Comparison of ENCODE assay signal across 15 cellular contexts in genomic region chr6:83824388-83824801, GRCh38. TPM values are rescaled to one million over a fixed set of nuclear protein-coding genes. Genes with fewer than 3 reads are reported as not detected.
DNase-seq lines count a peak whose midpoint lies in the region; ATAC-seq, FAIRE-seq and TF ChIP-seq lines count a peak whose summit lies in the region.
"Had no signal": no experiment of that assay in that cellular context is flagged by ENCODE, and none has a peak within 500 bp of the region (broad histone marks: within the 10 kb centered on the region; RNA-seq: fewer than 3 reads in every experiment).

No MANE protein-coding gene starts in this region.

- no peaks in the 10 kb centered on the region for H3K27me3 ChIP-seq in H1 (replicated peaks in 1 of 4; ENCODE audit: control insufficient read depth in 3 of 4, extremely low read depth in 1 of 4, insufficient read depth in 3 of 4, low read length in 3 of 4)
- H3K27me3 ChIP-seq in mesendoderm (ENCODE audit: insufficient read depth, low read length, poor library complexity) = no peaks in the 10 kb centered on the region
- H3K27me3 ChIP-seq: heart left ventricle had no signal

- no peaks in the 10 kb centered on the region for H3K36me3 ChIP-seq in H1 (ENCODE audit: control insufficient read depth in 2 of 4, insufficient read depth in 4 of 4, low read length in 3 of 4)
- H3K36me3 ChIP-seq in mesendoderm (ENCODE audit: control insufficient read depth, insufficient read depth, low read length) = no peaks in the 10 kb centered on the region
- H3K36me3 ChIP-seq: heart left ventricle had no signal

- H2AK5ac ChIP-seq in H1 (ENCODE audit: low read depth, low read length) (no peak overlapping the region), mesendoderm (ENCODE audit: low read length) (no peak overlapping the region)

- no peak overlapping the region for H2BK20ac ChIP-seq in H1 (ENCODE audit: low read length)

- no peaks in the 10 kb centered on the region for H3K79me1 ChIP-seq in H1 (ENCODE audit: low read depth, low read length)
- H3K79me1 ChIP-seq in mesendoderm (ENCODE audit: low read length) = no peaks in the 10 kb centered on the region

- TF ChIP-seq RAD21 in H1 (IDR thresholded peaks at IDR 0.05 in 1 of 2, conservative IDR thresholded peaks at IDR 0.05 in 1 of 2; ENCODE audit: low read depth in 2 of 2, low read length in 2 of 2) = no peak

- H3K14ac ChIP-seq in H1 (ENCODE audit: insufficient read length) = no peak overlapping the region

- H3K4me3 ChIP-seq in H1 (ENCODE audit: extremely low read depth in 1 of 4, insufficient read depth in 2 of 4, low read depth in 3 of 4, low read length in 4 of 4) = no peak overlapping the region
- H3K4me3 ChIP-seq in mesendoderm (ENCODE audit: low read length) = no peak overlapping the region
- H3K4me3 ChIP-seq: heart left ventricle had no signal

- POLR2A ChIA-PET in H1 (lab: Charles Lee; ENCODE audit: partially characterized antibody) = no interaction called here

- H2BK12ac ChIP-seq in H1 (ENCODE audit: low read depth, low read length) = no peak overlapping the region

- no peak overlapping the region for H3K56ac ChIP-seq in H1 (replicated peaks; ENCODE audit: insufficient read length, low read depth, low read length)
- H3K56ac ChIP-seq in mesendoderm (ENCODE audit: low read length) = no peak overlapping the region

- CTCF ChIA-PET in H1 (lab: Charles Lee; ENCODE audit: partially characterized antibody) = no interaction called here

- H2BK15ac ChIP-seq in H1 (ENCODE audit: low read length) = no peak overlapping the region
- no peak overlapping the region for H2BK15ac ChIP-seq in mesendoderm (replicated peaks; ENCODE audit: low read depth)

- H3K23me2 ChIP-seq in H1 (ENCODE audit: low read depth, low read length) = no peaks in the 10 kb centered on the region

- DNase-seq in EL (peak; percentile 6), NCI-H69 (lab: John Stamatoyannopoulos, UW) (peak; percentile 43), H1 (ENCODE audit: low read depth in 1 of 2, low spot score in 2 of 2) (no peak), mesendoderm (peak; percentile 53), NCI-H128 (lab: John Stamatoyannopoulos, UW; ENCODE audit: unreplicated experiment) (no peak), amygdala (lab: John Stamatoyannopoulos, UW) (no peak)
- DNase-seq in activated CD4-positive, alpha-beta T cell treated with anti-CD3 and anti-CD28 coated beads for 48 hours = no peak
- DNase-seq: DMS79; heart left ventricle; NCI-H2227 treated with DMSO at 0.1 percent for 48 hours; posterior cingulate gyrus; stimulated activated CD4-positive, alpha-beta T cell treated with anti-CD3 and anti-CD28 coated beads, Interleukin-15, amount 100 ng/mL, for 24 hours; substantia nigra had no signal

- TF ChIP-seq CTCF in H1 (IDR thresholded peaks at IDR 0.05; ENCODE audit: control extremely low read depth in 1 of 3, insufficient read depth in 1 of 3, low read depth in 1 of 3, low read length in 3 of 3) = no peak

- H4K20me1 ChIP-seq in H1 (replicated peaks in 1 of 2; ENCODE audit: control insufficient read depth in 1 of 2, insufficient read depth in 2 of 2, low read length in 2 of 2) = no peaks in the 10 kb centered on the region

- H4K91ac ChIP-seq in H1 (replicated peaks; ENCODE audit: insufficient read length, low read length) = no peak overlapping the region

- no peak for TF ChIP-seq POLR2A in H1 (IDR thresholded peaks at IDR 0.05; ENCODE audit: control extremely low read depth in 1 of 2, low read depth in 2 of 2, low read length in 2 of 2)

- H3K4ac ChIP-seq in H1 (replicated peaks; ENCODE audit: insufficient read length, low read depth, low read length) (no peak overlapping the region), mesendoderm (ENCODE audit: low read depth, low read length) (no peak overlapping the region)

- no peak overlapping the region for H3K9ac ChIP-seq in H1 (replicated peaks in 1 of 4; ENCODE audit: extremely low read depth in 1 of 4, low read depth in 3 of 4, low read length in 3 of 4)
- no peak overlapping the region for H3K9ac ChIP-seq in mesendoderm (ENCODE audit: low read length)

- WGBS in H1 (ENCODE audit: extremely low coverage in 1 of 2, insufficient coverage in 1 of 2, insufficient read length in 1 of 2, insufficient replicate concordance in 2 of 2, low coverage in 1 of 2, low lambda C conversion rate in 2 of 2, missing lambda C conversion rate in 1 of 2), 2 experiments = 71% methylated on average over 3 of the region's 3 CpGs; no CpG with 5 or more reads in 1 of the 2 experiments
- WGBS in mesendoderm (ENCODE audit: extremely low coverage, insufficient coverage, low lambda C conversion rate) = no CpG with 5 or more reads among the region's 3 CpGs

- H3K4me2 ChIP-seq in H1 (ENCODE audit: insufficient read depth in 1 of 2, low read depth in 2 of 2, low read length in 2 of 2) = no peak overlapping the region
- no peak overlapping the region for H3K4me2 ChIP-seq in mesendoderm (ENCODE audit: low read length)

- H3K9me3 ChIP-seq in H1 (ENCODE audit: insufficient read depth in 2 of 2, low read depth in 1 of 2, low read length in 1 of 2) = no peaks in the 10 kb centered on the region; a peak in 1 of 4 replicates

- no peak for ATAC-seq in HG03108 (IDR thresholded peaks at IDR 0.05; ENCODE audit: unreplicated experiment)
- ATAC-seq: heart left ventricle had no signal

- no peak overlapping the region for H3K23ac ChIP-seq in H1 (ENCODE audit: insufficient read length)
- no peak overlapping the region for H3K23ac ChIP-seq in mesendoderm (ENCODE audit: low read length)

- no peak overlapping the region for H4K8ac ChIP-seq in H1 (ENCODE audit: extremely low read depth, insufficient read depth, low read length)
- H4K8ac ChIP-seq in mesendoderm (ENCODE audit: low read depth, low read length) = no peak overlapping the region

- H3K27ac ChIP-seq in H1 (ENCODE audit: low read depth, low read length) (no peak overlapping the region), mesendoderm (ENCODE audit: low read depth, low read length) (no peak overlapping the region)
- H3K27ac ChIP-seq: heart left ventricle had no signal

- H3K4me1 ChIP-seq in H1 (replicated peaks in 1 of 4; ENCODE audit: control insufficient read depth in 3 of 4, insufficient read depth in 4 of 4, low read length in 3 of 4) (peaks cover 0 to 5% (median 1%) of the 10 kb centered on the region in 4 experiments; a peak in 1 of 7 replicates), mesendoderm (ENCODE audit: control insufficient read depth, low read depth, low read length) (no peaks in the 10 kb centered on the region)
- H3K4me1 ChIP-seq: heart left ventricle had no signal

- H2AFZ ChIP-seq in H1 (ENCODE audit: low read length) = peak overlapping the region; percentile 60; the same call in 1 of the 2 replicates

- no peak overlapping the region for H2BK5ac ChIP-seq in H1 (ENCODE audit: low read depth, low read length)
- H2BK5ac ChIP-seq in mesendoderm (ENCODE audit: low read length) = no peak overlapping the region

- H3K18ac ChIP-seq in H1 (ENCODE audit: extremely low read depth, low read length) (no peak overlapping the region), mesendoderm (ENCODE audit: low read length) (no peak overlapping the region)

- no peak for TF ChIP-seq EP300 in H1 (IDR thresholded peaks at IDR 0.05; ENCODE audit: borderline replicate concordance in 1 of 2, low read depth in 2 of 2, low read length in 2 of 2)

- H3K79me2 ChIP-seq in H1 (ENCODE audit: control insufficient read depth in 1 of 2, insufficient read depth in 2 of 2, low read length in 2 of 2) = no peaks in the 10 kb centered on the region
- H3K79me2 ChIP-seq in mesendoderm (ENCODE audit: control insufficient read depth, insufficient read depth, low read length) = no peaks in the 10 kb centered on the region

- H4K5ac ChIP-seq in H1 (ENCODE audit: insufficient read length, low read depth, low read length) (no peak overlapping the region), mesendoderm (ENCODE audit: low read length) (no peak overlapping the region)

- H2BK120ac ChIP-seq in H1 (replicated peaks; ENCODE audit: low read depth, low read length) (no peak overlapping the region), mesendoderm (ENCODE audit: low read depth, low read length) (no peak overlapping the region)

- no peak for FAIRE-seq in H1 (lab: Jason Lieb, UNC)

TF ChIP-seq in H1, 55 proteins besides CTCF, POLR2A, EP300 and RAD21 (continues in another document):
- TF ChIP-seq HDAC2 (IDR thresholded peaks at IDR 0.05; ENCODE audit: borderline replicate concordance in 1 of 2, low read depth in 2 of 2, low read length in 2 of 2) (no peak), SIN3A (conservative IDR thresholded peaks at IDR 0.05 in 1 of 2, IDR thresholded peaks at IDR 0.05 in 1 of 2; ENCODE audit: low read depth in 1 of 2, low read length in 2 of 2) (no peak), CEBPB (IDR thresholded peaks at IDR 0.05; ENCODE audit: low read depth, low read length) (no peak), ATF3 (IDR thresholded peaks at IDR 0.05; ENCODE audit: insufficient read depth, low read depth, low read length) (no peak)

RNA-seq across cellular contexts. Expression of gene RIPPLY2, which starts 28.8 kb away (rescaled TPM):
- total RNA-seq in H1 (2021; fragmentation: NEBNext Ultra II Directional; extraction: Animal tissue kit (Norgen Biotek cat#: 25700)) = 0.74 and 1.9 TPM in 2 replicates
- 1.3 and 1.5 TPM in 2 replicates for polyA plus RNA-seq in H1 (2011; rRNA removed)
- 1.7 TPM for polyA plus RNA-seq in H1 (2011; cell fraction: cytosol; rRNA removed)
- 0.19 TPM for polyA plus RNA-seq in H1 (2011; cell fraction: nucleus; rRNA removed)
- 1.8 to 3.6 TPM (median 2.3 TPM) in 4 replicates for polyA plus RNA-seq in H1 (2012, experiment 1 of 2)
- 5.4 TPM for polyA plus RNA-seq in H1 (2012, experiment 2 of 2)
- polyA plus RNA-seq in H1 (2013, experiment 1 of 2) = 1.5 TPM
- polyA plus RNA-seq in H1 (2013, experiment 2 of 2) = 1.6 TPM
- polyA minus RNA-seq in H1 (2011; rRNA and poly(A)+ RNA removed) = 0.27 TPM in 1 of 2 replicates, not detected in the other
- polyA minus RNA-seq in H1 (2011; cell fraction: cytosol; rRNA and poly(A)+ RNA removed) = not detected
- polyA minus RNA-seq in H1 (2011; cell fraction: nucleus; rRNA and poly(A)+ RNA removed) = 1.3 TPM
- polyA plus RNA-seq in mesendoderm (2013, experiment 1 of 2) = 0.46 TPM
- polyA plus RNA-seq in mesendoderm (2013, experiment 2 of 2) = 0.38 TPM
- total RNA-seq: activated CD8-positive, alpha-beta memory T cell treated with anti-CD3 and anti-CD28 coated beads for 36 hours; heart left ventricle had no signal
- polyA plus RNA-seq: heart left ventricle had no signal

RNA-seq across cellular contexts. Expression of gene CYB5R4, which starts 35.1 kb away (rescaled TPM):
- total RNA-seq in H1 (2021; fragmentation: NEBNext Ultra II Directional; extraction: Animal tissue kit (Norgen Biotek cat#: 25700)) = 14.6 TPM in 2 replicates
- polyA plus RNA-seq in H1 (2011; rRNA removed) = 0.75 and 2.8 TPM in 2 replicates
- 3.9 TPM for polyA plus RNA-seq in H1 (2011; cell fraction: cytosol; rRNA removed)
- 0.94 TPM for polyA plus RNA-seq in H1 (2011; cell fraction: nucleus; rRNA removed)
- 5.9 to 8.8 TPM (median 6.6 TPM) in 4 replicates for polyA plus RNA-seq in H1 (2012, experiment 1 of 2)
- polyA plus RNA-seq in H1 (2012, experiment 2 of 2) = 0.37 TPM
- 3.4 TPM for polyA plus RNA-seq in H1 (2013, experiment 1 of 2)
- 4.1 TPM for polyA plus RNA-seq in H1 (2013, experiment 2 of 2)
- polyA minus RNA-seq in H1 (2011; rRNA and poly(A)+ RNA removed) = 2.2 and 5.2 TPM in 2 replicates
- 6.5 TPM for polyA minus RNA-seq in H1 (2011; cell fraction: cytosol; rRNA and poly(A)+ RNA removed)
- polyA minus RNA-seq in H1 (2011; cell fraction: nucleus; rRNA and poly(A)+ RNA removed) = 5.3 TPM
- 3.7 TPM for polyA plus RNA-seq in mesendoderm (2013, experiment 1 of 2)
- polyA plus RNA-seq in mesendoderm (2013, experiment 2 of 2) = 3.7 TPM

Comparison
In these comparisons a context has a peak if more than half of its experiments do, and no peak if none do; other contexts are left out.
1. DNase-seq: peak in EL (single experiment), NCI-H69 (single experiment) and mesendoderm (single experiment); none in H1 (0 of 2), activated CD4-positive, alpha-beta T cell treated with anti-CD3 and anti-CD28 coated beads for 48 hours (single experiment), NCI-H128 (single experiment) and amygdala (0 of 56).